In the genomic region with DNA sequence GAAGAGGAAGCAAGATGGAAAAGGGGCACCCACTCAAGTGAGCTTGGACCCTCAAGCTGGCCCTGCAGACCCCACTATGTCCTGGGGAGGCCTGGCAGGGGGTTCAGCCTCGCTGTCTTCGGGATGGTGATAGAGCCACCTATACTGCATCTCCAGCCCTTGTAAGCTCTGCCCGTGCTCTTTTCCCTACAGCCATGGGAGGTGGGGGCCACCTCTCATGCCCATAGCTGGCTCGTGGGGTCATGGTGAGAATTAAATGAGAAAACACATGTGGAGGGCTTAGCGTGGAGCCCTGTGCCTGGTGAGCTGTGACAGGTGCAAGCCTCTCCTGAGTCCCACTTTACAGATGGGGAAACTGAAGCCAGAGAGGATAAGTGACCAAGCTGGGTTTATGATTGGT, we compare ENCODE assay signal across 1 cellular context.
TF ChIP-seq lines count a peak whose summit lies in the region.

No MANE protein-coding gene starts in this region.

TF ChIP-seq in liver, 16 proteins besides CTCF, POLR2A, EP300 and RAD21 (continued from another document):
- TF ChIP-seq, protein P1, sequence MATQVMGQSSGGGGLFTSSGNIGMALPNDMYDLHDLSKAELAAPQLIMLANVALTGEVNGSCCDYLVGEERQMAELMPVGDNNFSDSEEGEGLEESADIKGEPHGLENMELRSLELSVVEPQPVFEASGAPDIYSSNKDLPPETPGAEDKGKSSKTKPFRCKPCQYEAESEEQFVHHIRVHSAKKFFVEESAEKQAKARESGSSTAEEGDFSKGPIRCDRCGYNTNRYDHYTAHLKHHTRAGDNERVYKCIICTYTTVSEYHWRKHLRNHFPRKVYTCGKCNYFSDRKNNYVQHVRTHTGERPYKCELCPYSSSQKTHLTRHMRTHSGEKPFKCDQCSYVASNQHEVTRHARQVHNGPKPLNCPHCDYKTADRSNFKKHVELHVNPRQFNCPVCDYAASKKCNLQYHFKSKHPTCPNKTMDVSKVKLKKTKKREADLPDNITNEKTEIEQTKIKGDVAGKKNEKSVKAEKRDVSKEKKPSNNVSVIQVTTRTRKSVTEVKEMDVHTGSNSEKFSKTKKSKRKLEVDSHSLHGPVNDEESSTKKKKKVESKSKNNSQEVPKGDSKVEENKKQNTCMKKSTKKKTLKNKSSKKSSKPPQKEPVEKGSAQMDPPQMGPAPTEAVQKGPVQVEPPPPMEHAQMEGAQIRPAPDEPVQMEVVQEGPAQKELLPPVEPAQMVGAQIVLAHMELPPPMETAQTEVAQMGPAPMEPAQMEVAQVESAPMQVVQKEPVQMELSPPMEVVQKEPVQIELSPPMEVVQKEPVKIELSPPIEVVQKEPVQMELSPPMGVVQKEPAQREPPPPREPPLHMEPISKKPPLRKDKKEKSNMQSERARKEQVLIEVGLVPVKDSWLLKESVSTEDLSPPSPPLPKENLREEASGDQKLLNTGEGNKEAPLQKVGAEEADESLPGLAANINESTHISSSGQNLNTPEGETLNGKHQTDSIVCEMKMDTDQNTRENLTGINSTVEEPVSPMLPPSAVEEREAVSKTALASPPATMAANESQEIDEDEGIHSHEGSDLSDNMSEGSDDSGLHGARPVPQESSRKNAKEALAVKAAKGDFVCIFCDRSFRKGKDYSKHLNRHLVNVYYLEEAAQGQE (IDR thresholded peaks at IDR 0.05) = no peak
- TF ChIP-seq NR2F2 (IDR thresholded peaks at IDR 0.05) (no peak), EGR1 (IDR thresholded peaks at IDR 0.05; ENCODE audit: low read depth in 2 of 2) (no peak), JUND (IDR thresholded peaks at IDR 0.05) (no peak), RXRA (IDR thresholded peaks at IDR 0.05) (no peak)
TF ChIP-seq in liver: peak in this region for 0.
